In the genomic region with DNA sequence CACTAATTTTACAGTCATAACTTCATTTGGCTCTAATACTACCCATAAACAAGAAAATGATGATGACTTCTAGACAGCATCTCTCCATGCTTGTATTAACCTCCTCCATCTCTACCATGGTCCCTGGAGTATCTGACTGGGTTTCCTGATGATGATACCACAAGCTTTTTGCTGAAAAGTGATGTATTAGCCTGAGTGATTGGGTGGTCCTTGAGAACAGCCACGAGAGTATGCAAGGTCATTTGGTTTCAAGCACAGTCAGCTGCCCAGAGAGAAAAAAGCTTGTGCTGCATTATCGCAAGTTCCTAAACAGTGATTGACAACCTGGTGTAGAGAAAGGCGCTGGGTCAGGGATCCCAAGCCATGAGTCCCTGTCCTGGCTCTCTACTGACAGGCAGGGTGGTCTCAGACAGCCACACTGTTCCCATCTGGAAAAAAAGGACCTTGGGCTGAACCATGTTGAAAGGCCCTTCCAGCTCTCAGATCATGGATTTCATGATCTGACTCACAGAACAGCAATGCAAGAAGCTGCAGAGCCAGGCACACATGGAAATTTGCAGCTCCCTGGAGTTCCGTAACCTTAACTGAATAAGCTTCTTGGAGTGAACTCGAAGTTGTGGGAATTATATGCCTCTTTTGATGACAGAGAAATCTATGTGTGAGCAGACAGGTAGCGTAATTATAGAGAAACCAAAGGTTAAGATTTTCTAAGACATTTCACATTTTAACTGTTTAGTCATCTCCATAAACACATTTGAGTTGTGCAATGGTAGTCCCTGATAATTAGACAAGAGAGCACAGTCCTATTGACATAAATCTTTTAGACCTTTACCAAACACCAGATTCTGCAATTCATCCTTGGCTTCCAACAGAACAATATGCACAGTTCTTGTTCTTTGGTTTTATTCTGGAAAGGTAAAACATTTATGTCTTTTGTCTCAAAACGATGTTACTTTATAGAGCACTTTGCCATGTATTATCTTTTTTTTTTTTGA, we compare ENCODE assay signal across 18 cellular contexts. TPM values are rescaled to one million over a fixed set of nuclear protein-coding genes. Genes with fewer than 3 reads are reported as not detected.
DNase-seq lines count a peak whose midpoint lies in the region; ATAC-seq and TF ChIP-seq lines count a peak whose summit lies in the region.
"Had no signal": no experiment of that assay in that cellular context is flagged by ENCODE, and none has a peak within 500 bp of the region (broad histone marks: within the 10 kb centered on the region; RNA-seq: fewer than 3 reads in every experiment).

No MANE protein-coding gene starts in this region.

- H3K4me1 ChIP-seq in hepatocyte (ENCODE audit: insufficient read depth) = peaks cover 4% of the 10 kb centered on the region
- no peaks in the 10 kb centered on the region for H3K4me1 ChIP-seq in uterus
- H3K4me1 ChIP-seq in Karpas-422 (ENCODE audit: low read length) = no peaks in the 10 kb centered on the region
- H3K4me1 ChIP-seq: esophagus muscularis mucosa, tibial artery had no signal

- no peak for ATAC-seq in GM18505 (IDR thresholded peaks at IDR 0.05; ENCODE audit: unreplicated experiment)
- ATAC-seq: activated T-helper 17 cell treated with anti-CD3 and anti-CD28 coated beads, Interleukin-2, amount 50 U/mL, for 72 hours; naive thymus-derived CD4-positive, alpha-beta T cell had no signal

- H3K9me2 ChIP-seq in hepatocyte (replicated peaks; ENCODE audit: insufficient read depth) (no peaks in the 10 kb centered on the region), Karpas-422 (replicated peaks; ENCODE audit: insufficient read depth, low read length) (no peaks in the 10 kb centered on the region)

- H3K27ac ChIP-seq in hepatocyte (peak overlapping the region; percentile 56), uterus (peak overlapping the region in 1 of 2 donors; percentile 30), Karpas-422 (ENCODE audit: low read length) (no peak overlapping the region)
- H3K27ac ChIP-seq: 22Rv1, esophagus muscularis mucosa, tibial artery had no signal

- H3K9ac ChIP-seq in Karpas-422 (ENCODE audit: low read length) = no peak overlapping the region

- H3K79me2 ChIP-seq in hepatocyte (no peaks in the 10 kb centered on the region), Karpas-422 (ENCODE audit: low read length) (no peaks in the 10 kb centered on the region)

- in situ Hi-C loops in GM13977 (cut with MboI; ENCODE audit: low pct_unique_long_range_greater_than_20kb, low sequenced_read_pairs, unreplicated experiment) = loop anchor here (25.0 kb wide), 1 partner anchor 411 kb away; no protein-coding TSS in a partner anchor

- TF ChIP-seq POLR2A in uterus (IDR thresholded peaks at IDR 0.05) (no peak), GM18505 (IDR thresholded peaks at IDR 0.05; ENCODE audit: borderline replicate concordance, extremely low read depth, insufficient read depth, insufficient read length) (no peak)

- DNase-seq in NOMO-1 treated with DMSO at 0.1 percent for 48 hours (lab: John Stamatoyannopoulos, UW; ENCODE audit: unreplicated experiment) = peak; percentile 16
- DNase-seq in NOMO-1 treated with dmso at 0.1 percent for 144 hours (lab: John Stamatoyannopoulos, UW; ENCODE audit: unreplicated experiment) = no peak
- DNase-seq in amniotic stem cell (lab: John Stamatoyannopoulos, UW) = peak; percentile 10
- DNase-seq in hepatocyte (ENCODE audit: low spot score) = peak; percentile 68
- peak; percentile 34 to 41 for DNase-seq in uterus
- DNase-seq in GM13977 (ENCODE audit: low spot score) = no peak
- DNase-seq in Karpas-422 = no peak
- DNase-seq: activated CD4-positive, alpha-beta T cell treated with anti-CD3 and anti-CD28 coated beads for 48 hours; DMS79; KBM-7; naive thymus-derived CD4-positive, alpha-beta T cell; NCI-H1694 treated with DMSO at 0.1 percent for 48 hours; tibial artery had no signal

- no peak overlapping the region for H3K4me3 ChIP-seq in hepatocyte
- no peak overlapping the region for H3K4me3 ChIP-seq in uterus
- no peak overlapping the region for H3K4me3 ChIP-seq in Karpas-422 (ENCODE audit: low read length)
- H3K4me3 ChIP-seq: esophagus muscularis mucosa, skin epidermis, tibial artery had no signal

- TF ChIP-seq CTCF in hepatocyte (IDR thresholded peaks at IDR 0.05; ENCODE audit: poor library complexity) (no peak), uterus (IDR thresholded peaks at IDR 0.05) (no peak), GM13977 (IDR thresholded peaks at IDR 0.05; ENCODE audit: extremely low read depth, insufficient read depth, missing control alignments) (no peak)

- 60% methylated on average over 7 of the region's 7 CpGs for WGBS in hepatocyte (ENCODE audit: low lambda C conversion rate, missing lambda C conversion rate)

- no peaks in the 10 kb centered on the region for H4K20me1 ChIP-seq in hepatocyte (ENCODE audit: insufficient read depth, poor library complexity, severe bottlenecking)
- H4K20me1 ChIP-seq in Karpas-422 (ENCODE audit: insufficient read depth, low read depth, low read length) = no peaks in the 10 kb centered on the region

- no peaks in the 10 kb centered on the region for H3K36me3 ChIP-seq in hepatocyte (replicated peaks; ENCODE audit: insufficient read depth, low read depth)
- H3K36me3 ChIP-seq in uterus = no peaks in the 10 kb centered on the region
- no peaks in the 10 kb centered on the region for H3K36me3 ChIP-seq in Karpas-422 (ENCODE audit: insufficient read depth, low read length)
- H3K36me3 ChIP-seq: esophagus muscularis mucosa, tibial artery had no signal

- H3K9me3 ChIP-seq in hepatocyte (ENCODE audit: low read depth) (no peaks in the 10 kb centered on the region), uterus (no peaks in the 10 kb centered on the region), Karpas-422 (ENCODE audit: low read length) (no peaks in the 10 kb centered on the region)
- H3K9me3 ChIP-seq: esophagus muscularis mucosa, tibial artery had no signal

- intact Hi-C loops in uterus (cut with DNase I; ENCODE audit: low total_unique reads) = no loop called here

- H3K27me3 ChIP-seq in hepatocyte = no peaks in the 10 kb centered on the region
- H3K27me3 ChIP-seq in uterus = no peaks in the 10 kb centered on the region
- no peaks in the 10 kb centered on the region for H3K27me3 ChIP-seq in Karpas-422 (ENCODE audit: low read length)
- H3K27me3 ChIP-seq: esophagus muscularis mucosa had no signal

- H2AFZ ChIP-seq in hepatocyte = no peak overlapping the region
- no peak overlapping the region for H2AFZ ChIP-seq in Karpas-422 (ENCODE audit: low read length)

- H3K4me2 ChIP-seq in hepatocyte (peak overlapping the region; percentile 18), Karpas-422 (ENCODE audit: low read depth, low read length, poor library complexity, severe bottlenecking) (no peak overlapping the region)

RNA-seq across cellular contexts. Expression of a gene that starts 54.1 kb away (rescaled TPM):
- total RNA-seq in hepatocyte (5.2 and 11.1 TPM in 2 replicates), uterus (1 to 10 TPM in 2 of 4 donors, under 1 TPM in 2; under 0.01 to 5.8 (median 2.0) TPM)
- 5.1 and 9.1 TPM in 2 replicates for polyA plus RNA-seq in hepatocyte
- total RNA-seq in Karpas-422 (2014; rRNA removed; shearing (Covaris generic); ENCODE audit: low replicate concordance) = 3.9 and 9.0 TPM in 2 replicates

Comparison
In these comparisons a context has a peak if more than half of its experiments do, and no peak if none do; other contexts are left out.
1. DNase-seq: peak in NOMO-1 treated with DMSO at 0.1 percent for 48 hours (single experiment), amniotic stem cell (single experiment), hepatocyte (single experiment) and uterus (2 of 2); none in NOMO-1 treated with dmso at 0.1 percent for 144 hours (single experiment), GM13977 (single experiment) and Karpas-422 (single experiment).